ENCODE assay signal across 1 cellular context in the genomic region with DNA sequence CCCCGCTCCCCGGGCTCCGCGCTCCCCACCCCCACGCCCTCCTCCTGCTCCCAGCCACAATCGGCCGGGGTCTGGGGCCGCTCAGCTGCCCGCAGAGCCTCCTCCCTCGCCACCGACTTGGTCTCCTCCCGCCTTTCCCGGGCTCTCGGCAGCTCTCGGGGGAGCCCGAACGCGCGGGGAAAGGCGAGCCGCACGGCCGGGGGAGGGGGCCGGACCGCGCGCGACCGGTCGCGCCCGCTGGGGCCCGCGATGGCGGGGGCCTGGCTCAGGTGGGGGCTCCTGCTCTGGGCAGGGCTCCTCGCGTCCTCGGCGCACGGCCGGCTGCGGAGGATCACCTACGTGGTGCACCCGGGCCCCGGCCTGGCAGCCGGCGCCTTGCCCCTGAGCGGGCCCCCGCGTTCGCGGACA.
A peak's percentile ranks its signal among the peaks of the same experiment; 100 is the strongest.
TF ChIP-seq lines count a peak whose summit lies in the region.

No MANE protein-coding gene starts in this region.

TF ChIP-seq in K562, 482 proteins besides CTCF, POLR2A, EP300 and RAD21 (continued from another document):
- TF ChIP-seq PCBP1 (IDR thresholded peaks at IDR 0.05; ENCODE audit: low read depth, low read length, poor library complexity, severe bottlenecking) (peak; percentile 32), HNRNPUL1 (IDR thresholded peaks at IDR 0.05; ENCODE audit: low read length) (no peak), PTBP1 (IDR thresholded peaks at IDR 0.05; ENCODE audit: low read depth, low read length) (no peak), RBBP5 (IDR thresholded peaks at IDR 0.05; ENCODE audit: borderline replicate concordance, insufficient read depth, low read length, poor library complexity, severe bottlenecking) (peak; percentile 80), MEIS2 (IDR thresholded peaks at IDR 0.05; ENCODE audit: partially characterized antibody) (no peak), NONO (IDR thresholded peaks at IDR 0.05; ENCODE audit: low read depth in 2 of 2, low read length in 1 of 2) (peak in 1 of 2 experiments; percentile 35; a peak in 1 of 4 replicates), FOXJ2 (tag; IDR thresholded peaks at IDR 0.05) (no peak), RBM14 (IDR thresholded peaks at IDR 0.05; ENCODE audit: borderline replicate concordance, insufficient read depth, low read depth, low read length) (no peak), CXXC5 (CRISPR knock-in tag; IDR thresholded peaks at IDR 0.05) (0 out of 2 replicates have a peak, but pooled peaks have one; percentile 12), SNIP1 (IDR thresholded peaks at IDR 0.05; ENCODE audit: low read depth) (no peak), SAP30 (IDR thresholded peaks at IDR 0.05; ENCODE audit: borderline replicate concordance, insufficient read depth, low read depth, low read length, poor library complexity, severe bottlenecking) (peak; percentile 20), ZFX (CRISPR knock-in tag; IDR thresholded peaks at IDR 0.05) (peak; percentile 64), POLR2G (IDR thresholded peaks at IDR 0.05; ENCODE audit: low read depth, low read length) (peak; percentile 77), KLF6 (CRISPR knock-in tag; IDR thresholded peaks at IDR 0.05; ENCODE audit: borderline replicate concordance) (no peak), TRIM24 (IDR thresholded peaks at IDR 0.05) (no peak), MCM2 (IDR thresholded peaks at IDR 0.05; ENCODE audit: low read depth) (no peak), ZNF507 (tag; conservative IDR thresholded peaks at IDR 0.05) (no peak), ZNF696 (CRISPR knock-in tag; conservative IDR thresholded peaks at IDR 0.05) (no peak), ZBTB7A (IDR thresholded peaks at IDR 0.05; ENCODE audit: borderline replicate concordance, control insufficient read depth, low read depth, low read length) (peak; percentile 26; the same call in 1 of the 2 replicates)
- TF ChIP-seq, protein P1, sequence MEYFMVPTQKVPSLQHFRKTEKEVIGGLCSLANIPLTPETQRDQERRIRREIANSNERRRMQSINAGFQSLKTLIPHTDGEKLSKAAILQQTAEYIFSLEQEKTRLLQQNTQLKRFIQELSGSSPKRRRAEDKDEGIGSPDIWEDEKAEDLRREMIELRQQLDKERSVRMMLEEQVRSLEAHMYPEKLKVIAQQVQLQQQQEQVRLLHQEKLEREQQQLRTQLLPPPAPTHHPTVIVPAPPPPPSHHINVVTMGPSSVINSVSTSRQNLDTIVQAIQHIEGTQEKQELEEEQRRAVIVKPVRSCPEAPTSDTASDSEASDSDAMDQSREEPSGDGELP (CRISPR knock-in tag; IDR thresholded peaks at IDR 0.05; ENCODE audit: borderline replicate concordance) = peak; percentile 5; the same call in 1 of the 2 replicates
- TF ChIP-seq, protein P2, sequence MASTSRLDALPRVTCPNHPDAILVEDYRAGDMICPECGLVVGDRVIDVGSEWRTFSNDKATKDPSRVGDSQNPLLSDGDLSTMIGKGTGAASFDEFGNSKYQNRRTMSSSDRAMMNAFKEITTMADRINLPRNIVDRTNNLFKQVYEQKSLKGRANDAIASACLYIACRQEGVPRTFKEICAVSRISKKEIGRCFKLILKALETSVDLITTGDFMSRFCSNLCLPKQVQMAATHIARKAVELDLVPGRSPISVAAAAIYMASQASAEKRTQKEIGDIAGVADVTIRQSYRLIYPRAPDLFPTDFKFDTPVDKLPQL (IDR thresholded peaks at IDR 0.05; ENCODE audit: extremely low read depth, insufficient read length) = no peak
- TF ChIP-seq, protein P3, sequence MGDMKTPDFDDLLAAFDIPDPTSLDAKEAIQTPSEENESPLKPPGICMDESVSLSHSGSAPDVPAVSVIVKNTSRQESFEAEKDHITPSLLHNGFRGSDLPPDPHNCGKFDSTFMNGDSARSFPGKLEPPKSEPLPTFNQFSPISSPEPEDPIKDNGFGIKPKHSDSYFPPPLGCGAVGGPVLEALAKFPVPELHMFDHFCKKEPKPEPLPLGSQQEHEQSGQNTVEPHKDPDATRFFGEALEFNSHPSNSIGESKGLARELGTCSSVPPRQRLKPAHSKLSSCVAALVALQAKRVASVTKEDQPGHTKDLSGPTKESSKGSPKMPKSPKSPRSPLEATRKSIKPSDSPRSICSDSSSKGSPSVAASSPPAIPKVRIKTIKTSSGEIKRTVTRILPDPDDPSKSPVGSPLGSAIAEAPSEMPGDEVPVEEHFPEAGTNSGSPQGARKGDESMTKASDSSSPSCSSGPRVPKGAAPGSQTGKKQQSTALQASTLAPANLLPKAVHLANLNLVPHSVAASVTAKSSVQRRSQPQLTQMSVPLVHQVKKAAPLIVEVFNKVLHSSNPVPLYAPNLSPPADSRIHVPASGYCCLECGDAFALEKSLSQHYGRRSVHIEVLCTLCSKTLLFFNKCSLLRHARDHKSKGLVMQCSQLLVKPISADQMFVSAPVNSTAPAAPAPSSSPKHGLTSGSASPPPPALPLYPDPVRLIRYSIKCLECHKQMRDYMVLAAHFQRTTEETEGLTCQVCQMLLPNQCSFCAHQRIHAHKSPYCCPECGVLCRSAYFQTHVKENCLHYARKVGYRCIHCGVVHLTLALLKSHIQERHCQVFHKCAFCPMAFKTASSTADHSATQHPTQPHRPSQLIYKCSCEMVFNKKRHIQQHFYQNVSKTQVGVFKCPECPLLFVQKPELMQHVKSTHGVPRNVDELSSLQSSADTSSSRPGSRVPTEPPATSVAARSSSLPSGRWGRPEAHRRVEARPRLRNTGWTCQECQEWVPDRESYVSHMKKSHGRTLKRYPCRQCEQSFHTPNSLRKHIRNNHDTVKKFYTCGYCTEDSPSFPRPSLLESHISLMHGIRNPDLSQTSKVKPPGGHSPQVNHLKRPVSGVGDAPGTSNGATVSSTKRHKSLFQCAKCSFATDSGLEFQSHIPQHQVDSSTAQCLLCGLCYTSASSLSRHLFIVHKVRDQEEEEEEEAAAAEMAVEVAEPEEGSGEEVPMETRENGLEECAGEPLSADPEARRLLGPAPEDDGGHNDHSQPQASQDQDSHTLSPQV (IDR thresholded peaks at IDR 0.05) = no peak
- TF ChIP-seq, protein P4, sequence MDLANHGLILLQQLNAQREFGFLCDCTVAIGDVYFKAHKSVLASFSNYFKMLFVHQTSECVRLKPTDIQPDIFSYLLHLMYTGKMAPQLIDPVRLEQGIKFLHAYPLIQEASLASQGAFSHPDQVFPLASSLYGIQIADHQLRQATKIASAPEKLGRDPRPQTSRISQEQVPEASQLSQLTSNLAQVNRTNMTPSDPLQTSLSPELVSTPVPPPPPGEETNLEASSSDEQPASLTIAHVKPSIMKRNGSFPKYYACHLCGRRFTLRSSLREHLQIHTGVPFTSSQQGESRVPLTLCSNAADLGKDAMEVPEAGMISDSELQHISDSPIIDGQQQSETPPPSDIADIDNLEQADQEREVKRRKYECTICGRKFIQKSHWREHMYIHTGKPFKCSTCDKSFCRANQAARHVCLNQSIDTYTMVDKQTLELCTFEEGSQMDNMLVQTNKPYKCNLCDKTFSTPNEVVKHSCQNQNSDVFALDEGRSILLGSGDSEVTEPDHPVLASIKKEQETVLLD (IDR thresholded peaks at IDR 0.05) = no peak
- TF ChIP-seq, protein P5, sequence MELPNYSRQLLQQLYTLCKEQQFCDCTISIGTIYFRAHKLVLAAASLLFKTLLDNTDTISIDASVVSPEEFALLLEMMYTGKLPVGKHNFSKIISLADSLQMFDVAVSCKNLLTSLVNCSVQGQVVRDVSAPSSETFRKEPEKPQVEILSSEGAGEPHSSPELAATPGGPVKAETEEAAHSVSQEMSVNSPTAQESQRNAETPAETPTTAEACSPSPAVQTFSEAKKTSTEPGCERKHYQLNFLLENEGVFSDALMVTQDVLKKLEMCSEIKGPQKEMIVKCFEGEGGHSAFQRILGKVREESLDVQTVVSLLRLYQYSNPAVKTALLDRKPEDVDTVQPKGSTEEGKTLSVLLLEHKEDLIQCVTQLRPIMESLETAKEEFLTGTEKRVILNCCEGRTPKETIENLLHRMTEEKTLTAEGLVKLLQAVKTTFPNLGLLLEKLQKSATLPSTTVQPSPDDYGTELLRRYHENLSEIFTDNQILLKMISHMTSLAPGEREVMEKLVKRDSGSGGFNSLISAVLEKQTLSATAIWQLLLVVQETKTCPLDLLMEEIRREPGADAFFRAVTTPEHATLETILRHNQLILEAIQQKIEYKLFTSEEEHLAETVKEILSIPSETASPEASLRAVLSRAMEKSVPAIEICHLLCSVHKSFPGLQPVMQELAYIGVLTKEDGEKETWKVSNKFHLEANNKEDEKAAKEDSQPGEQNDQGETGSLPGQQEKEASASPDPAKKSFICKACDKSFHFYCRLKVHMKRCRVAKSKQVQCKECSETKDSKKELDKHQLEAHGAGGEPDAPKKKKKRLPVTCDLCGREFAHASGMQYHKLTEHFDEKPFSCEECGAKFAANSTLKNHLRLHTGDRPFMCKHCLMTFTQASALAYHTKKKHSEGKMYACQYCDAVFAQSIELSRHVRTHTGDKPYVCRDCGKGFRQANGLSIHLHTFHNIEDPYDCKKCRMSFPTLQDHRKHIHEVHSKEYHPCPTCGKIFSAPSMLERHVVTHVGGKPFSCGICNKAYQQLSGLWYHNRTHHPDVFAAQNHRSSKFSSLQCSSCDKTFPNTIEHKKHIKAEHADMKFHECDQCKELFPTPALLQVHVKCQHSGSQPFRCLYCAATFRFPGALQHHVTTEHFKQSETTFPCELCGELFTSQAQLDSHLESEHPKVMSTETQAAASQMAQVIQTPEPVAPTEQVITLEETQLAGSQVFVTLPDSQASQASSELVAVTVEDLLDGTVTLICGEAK (IDR thresholded peaks at IDR 0.05) = no peak
- TF ChIP-seq, protein P5 (CRISPR knock-in tag; IDR thresholded peaks at IDR 0.05) = no peak
- TF ChIP-seq, protein P6, sequence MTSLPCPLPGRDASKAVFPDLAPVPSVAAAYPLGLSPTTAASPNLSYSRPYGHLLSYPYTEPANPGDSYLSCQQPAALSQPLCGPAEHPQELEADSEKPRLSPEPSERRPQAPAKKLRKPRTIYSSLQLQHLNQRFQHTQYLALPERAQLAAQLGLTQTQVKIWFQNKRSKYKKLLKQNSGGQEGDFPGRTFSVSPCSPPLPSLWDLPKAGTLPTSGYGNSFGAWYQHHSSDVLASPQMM (CRISPR knock-in tag; IDR thresholded peaks at IDR 0.05) = no peak
- TF ChIP-seq, protein P7, sequence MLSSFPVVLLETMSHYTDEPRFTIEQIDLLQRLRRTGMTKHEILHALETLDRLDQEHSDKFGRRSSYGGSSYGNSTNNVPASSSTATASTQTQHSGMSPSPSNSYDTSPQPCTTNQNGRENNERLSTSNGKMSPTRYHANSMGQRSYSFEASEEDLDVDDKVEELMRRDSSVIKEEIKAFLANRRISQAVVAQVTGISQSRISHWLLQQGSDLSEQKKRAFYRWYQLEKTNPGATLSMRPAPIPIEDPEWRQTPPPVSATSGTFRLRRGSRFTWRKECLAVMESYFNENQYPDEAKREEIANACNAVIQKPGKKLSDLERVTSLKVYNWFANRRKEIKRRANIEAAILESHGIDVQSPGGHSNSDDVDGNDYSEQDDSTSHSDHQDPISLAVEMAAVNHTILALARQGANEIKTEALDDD (IDR thresholded peaks at IDR 0.05) = no peak
